8 cellular contexts compared by ENCODE assay signal in the genomic region with DNA sequence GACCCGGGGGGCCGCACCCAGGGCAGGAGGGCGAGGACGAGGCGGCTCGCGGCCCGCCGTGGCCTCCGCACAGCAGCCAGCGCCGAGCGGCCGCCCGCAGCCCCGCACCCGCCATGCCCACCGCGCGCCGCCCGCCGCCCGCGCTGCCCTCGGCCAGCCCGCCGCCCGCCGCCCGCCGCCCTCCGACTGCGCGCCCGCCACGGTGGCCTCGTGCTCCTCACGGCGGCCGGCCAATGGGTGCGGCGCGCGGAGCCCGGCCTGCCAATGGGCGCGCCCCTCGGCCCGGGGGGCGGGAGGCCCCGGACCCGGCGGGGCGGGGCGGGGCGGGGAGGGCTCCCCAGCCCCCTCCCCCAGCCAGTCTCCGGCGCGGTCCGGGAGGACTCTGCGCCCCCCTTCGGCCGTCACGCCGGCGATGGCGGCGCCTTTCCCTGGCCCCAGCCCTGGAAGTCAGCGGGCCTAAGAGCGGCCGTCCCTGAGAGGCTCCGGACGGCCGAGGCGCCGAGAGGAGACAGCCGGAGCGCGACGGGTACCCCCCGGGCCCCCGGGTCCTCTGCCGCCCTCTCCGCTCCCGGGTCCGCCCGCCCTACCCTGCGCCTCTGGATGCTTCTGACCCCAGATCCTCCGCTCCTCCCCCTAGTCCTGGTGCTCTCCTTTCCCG. TPM values are rescaled to one million over a fixed set of nuclear protein-coding genes. Genes with fewer than 3 reads are reported as not detected.
DNase-seq lines count a peak whose midpoint lies in the region; ATAC-seq lines count a peak whose summit lies in the region.

A gene (minus strand): TSS at position 235 of the 658 bp plus-strand sequence. CDS start 120 bp downstream, at position 115.

- DNase-seq in NCI-H1417 (lab: John Stamatoyannopoulos, UW) (peak; percentile 69 to 83 (median 78)), NCI-H1417 treated with DMSO at 0.1 percent for 48 hours (lab: John Stamatoyannopoulos, UW) (no peak), NT2/D1 (ENCODE audit: low read depth, low spot score) (peak; percentile 23)
- peak; percentile 82 for DNase-seq in activated T-cell treated with anti-CD3 and anti-CD28 coated beads, Interleukin-2, amount 50 U/mL, for 24 hours

- H3K9me3 ChIP-seq in NT2/D1 (ENCODE audit: insufficient read depth, low read length), result no peaks in the 10 kb centered on the region
- no peaks in the 10 kb centered on the region for H3K9me3 ChIP-seq in muscle layer of colon (ENCODE audit: low read length)

- peak within 1 kb of the TSS; percentile 74 for H3K27ac Mint-ChIP-seq in activated T-cell treated with anti-CD3 and anti-CD28 coated beads, Interleukin-2, amount 50 U/mL, for 24 hours
- H3K27ac Mint-ChIP-seq in stimulated activated memory B cell treated with anti-CD40 and anti-IgM and Interleukin-4, amounts not matched to agents 10 μg/mL and 1 μg/mL and 100 μg/mL, for 72 hours, result peak within 1 kb of the TSS; percentile 64

- H3K9me3 Mint-ChIP-seq in activated T-cell treated with anti-CD3 and anti-CD28 coated beads, Interleukin-2, amount 50 U/mL, for 24 hours, result no peaks in the 10 kb centered on the region
- H3K9me3 Mint-ChIP-seq in stimulated activated memory B cell treated with anti-CD40 and anti-IgM and Interleukin-4, amounts not matched to agents 10 μg/mL and 1 μg/mL and 100 μg/mL, for 72 hours, result no peaks in the 10 kb centered on the region

- no peaks in the 10 kb centered on the region for H3K27me3 Mint-ChIP-seq in activated T-cell treated with anti-CD3 and anti-CD28 coated beads, Interleukin-2, amount 50 U/mL, for 24 hours
- no peaks in the 10 kb centered on the region for H3K27me3 Mint-ChIP-seq in stimulated activated memory B cell treated with anti-CD40 and anti-IgM and Interleukin-4, amounts not matched to agents 10 μg/mL and 1 μg/mL and 100 μg/mL, for 72 hours

- H3K27me3 ChIP-seq in NT2/D1 (ENCODE audit: insufficient read depth, insufficient read length) (no peaks in the 10 kb centered on the region), muscle layer of colon (ENCODE audit: control insufficient read depth in 1 of 2, insufficient read depth in 2 of 2, low read length in 2 of 2) (no peaks in the 10 kb centered on the region)

- H3K4me3 Mint-ChIP-seq in activated T-cell treated with anti-CD3 and anti-CD28 coated beads, Interleukin-2, amount 50 U/mL, for 24 hours, result peak within 1 kb of the TSS; percentile 83
- H3K4me3 Mint-ChIP-seq in stimulated activated memory B cell treated with anti-CD40 and anti-IgM and Interleukin-4, amounts not matched to agents 10 μg/mL and 1 μg/mL and 100 μg/mL, for 72 hours, result peak within 1 kb of the TSS; percentile 77

- H3K9ac ChIP-seq in NT2/D1 (ENCODE audit: insufficient read length, low read depth) (peak within 1 kb of the TSS; percentile 96), muscle layer of colon (ENCODE audit: low read length) (no peak within 1 kb of the TSS)

- peaks cover 18% of the 10 kb centered on the region for H3K4me1 ChIP-seq in NT2/D1 (ENCODE audit: insufficient read depth, insufficient read length)
- H3K4me1 ChIP-seq in muscle layer of colon (ENCODE audit: insufficient read depth, low read length), result peaks cover 30% of the 10 kb centered on the region

- ATAC-seq in HG03045 (IDR thresholded peaks at IDR 0.05; ENCODE audit: unreplicated experiment), result peak; percentile 34
- peak; percentile 24 for ATAC-seq in esophagus mucosa
- ATAC-seq in stimulated activated memory B cell treated with anti-CD40 and anti-IgM and Interleukin-4, amounts not matched to agents 10 μg/mL and 1 μg/mL and 100 μg/mL, for 72 hours, result peak; percentile 55

- H3K36me3 Mint-ChIP-seq in activated T-cell treated with anti-CD3 and anti-CD28 coated beads, Interleukin-2, amount 50 U/mL, for 24 hours (ENCODE audit: low read depth), result peaks cover 35% of the 10 kb centered on the region
- peaks cover 12% of the 10 kb centered on the region for H3K36me3 Mint-ChIP-seq in stimulated activated memory B cell treated with anti-CD40 and anti-IgM and Interleukin-4, amounts not matched to agents 10 μg/mL and 1 μg/mL and 100 μg/mL, for 72 hours

- peaks cover 34% of the 10 kb centered on the region for H3K4me1 Mint-ChIP-seq in activated T-cell treated with anti-CD3 and anti-CD28 coated beads, Interleukin-2, amount 50 U/mL, for 24 hours (ENCODE audit: low read depth)
- H3K4me1 Mint-ChIP-seq in stimulated activated memory B cell treated with anti-CD40 and anti-IgM and Interleukin-4, amounts not matched to agents 10 μg/mL and 1 μg/mL and 100 μg/mL, for 72 hours, result peaks cover 45% of the 10 kb centered on the region

- H3K4me3 ChIP-seq in NT2/D1 (ENCODE audit: insufficient read length, low read depth) (peak within 1 kb of the TSS; percentile 91), muscle layer of colon (ENCODE audit: low read depth in 1 of 2, low read length in 2 of 2) (peak within 1 kb of the TSS; percentile 54 to 61)

- H3K36me3 ChIP-seq in NT2/D1 (ENCODE audit: insufficient read depth, insufficient read length, low read length) (peaks cover 50% of the 10 kb centered on the region), muscle layer of colon (ENCODE audit: insufficient read depth, low read length) (no peaks in the 10 kb centered on the region)

- peak within 1 kb of the TSS; percentile 63 for H3K27ac ChIP-seq in muscle layer of colon (ENCODE audit: low read depth, low read length)

RNA-seq across cellular contexts. Expression of the gene that starts here (rescaled TPM):
- 55.0 TPM for total RNA-seq in esophagus mucosa
